ENCODE assay signal across 8 cellular contexts in the genomic region with DNA sequence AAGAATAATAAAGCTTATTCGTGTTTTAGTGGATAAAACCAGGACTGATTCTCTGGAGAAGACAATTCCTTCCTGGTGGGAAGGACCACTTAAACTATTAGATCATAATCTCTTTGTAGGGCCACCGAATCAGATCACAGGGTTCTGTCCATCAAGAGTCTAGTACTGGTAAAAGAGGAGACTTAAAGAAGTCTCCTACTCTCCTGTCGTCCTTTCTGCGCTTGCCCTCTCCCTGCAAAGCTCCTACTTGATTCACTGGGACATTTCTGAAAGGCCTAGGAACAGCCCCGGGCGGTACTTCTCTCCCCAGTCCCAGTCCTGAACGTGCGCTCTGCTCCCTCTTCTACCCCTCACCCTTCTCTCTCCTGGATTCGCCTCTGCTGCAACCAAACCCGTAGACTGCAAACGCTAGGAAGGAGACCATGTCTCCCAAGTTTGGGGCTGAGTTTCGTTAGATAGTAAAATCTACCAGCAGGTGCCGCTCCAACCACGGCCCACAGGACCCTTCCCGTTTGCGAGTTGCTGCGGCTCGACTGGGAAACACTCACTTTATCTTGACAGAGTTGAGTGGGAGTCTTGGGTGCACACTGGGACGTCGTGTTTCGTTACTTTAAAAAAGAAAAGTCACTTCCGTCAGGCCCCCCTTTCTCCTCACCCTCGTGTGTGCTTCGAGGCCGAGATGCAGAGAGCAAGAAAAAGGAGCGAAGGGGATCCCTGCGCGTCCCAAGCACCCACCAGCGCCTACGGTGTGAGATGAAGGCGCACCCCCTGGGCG. TPM values are rescaled to one million over a fixed set of nuclear protein-coding genes. Genes with fewer than 3 reads are reported as not detected.
DNase-seq lines count a peak whose midpoint lies in the region; ATAC-seq and TF ChIP-seq lines count a peak whose summit lies in the region.

No MANE protein-coding gene starts in this region.

- peaks cover 32% of the 10 kb centered on the region for H3K27me3 ChIP-seq in kidney epithelial cell (ENCODE audit: control insufficient read depth, insufficient read depth, low read length)

- no peak overlapping the region for H3K4me3 ChIP-seq in kidney epithelial cell (ENCODE audit: low read depth, low read length)

- DNase-seq in NCI-H2029 treated with DMSO at 0.1 percent for 48 hours (lab: John Stamatoyannopoulos, UW) = peak; percentile 32
- peak in 54 of 61 donors; percentile 8 to 84 (median 40) for DNase-seq in caudate nucleus (lab: John Stamatoyannopoulos, UW)
- DNase-seq in kidney epithelial cell (ENCODE audit: low read depth) = no peak
- DNase-seq in stimulated activated CD4-positive, alpha-beta T cell treated with anti-CD3 and anti-CD28 coated beads, Interleukin-2, amount 100 ng/mL, for 24 hours = peak; percentile 70 to 78
- DNase-seq in SW480 (ENCODE audit: low spot score) = no peak

- no peak for ATAC-seq in GM19395 (IDR thresholded peaks at IDR 0.05; ENCODE audit: unreplicated experiment)

- H3K36me3 ChIP-seq in kidney epithelial cell (ENCODE audit: control insufficient read depth, insufficient read depth, low read length) = no peaks in the 10 kb centered on the region

- peak; percentile 71 for TF ChIP-seq CTCF in GM12873 (IDR thresholded peaks at IDR 0.05; ENCODE audit: insufficient read depth, low read depth, low read length, missing control alignments)
- peak; percentile 88 for TF ChIP-seq CTCF in VCaP (conservative IDR thresholded peaks at IDR 0.05)
- TF ChIP-seq CTCF in kidney epithelial cell (IDR thresholded peaks at IDR 0.05; ENCODE audit: insufficient read depth, low read length, poor library complexity, severe bottlenecking) = peak; percentile 76

- H3K27ac ChIP-seq in VCaP = no peak overlapping the region
- no peak overlapping the region for H3K27ac ChIP-seq in caudate nucleus (ENCODE audit: low read depth, low read length)

RNA-seq across cellular contexts. Expression of a gene that starts 1.0 kb away (rescaled TPM):
- total RNA-seq in kidney epithelial cell = not detected in 2 replicates

RNA-seq across cellular contexts. Expression of a gene that starts 21.5 kb away (rescaled TPM):
- total RNA-seq in kidney epithelial cell = 8.9 and 9.9 TPM in 2 replicates

RNA-seq across cellular contexts. Expression of a gene that starts 30.9 kb away (rescaled TPM):
- not detected in 2 replicates for total RNA-seq in kidney epithelial cell

RNA-seq across cellular contexts. Expression of a gene that starts 46.1 kb away (rescaled TPM):
- total RNA-seq in kidney epithelial cell = not detected in 2 replicates

Comparison
In these comparisons a context has a peak if more than half of its experiments do, and no peak if none do; other contexts are left out.
1. DNase-seq: peak in NCI-H2029 treated with DMSO at 0.1 percent for 48 hours (single experiment), caudate nucleus (54 of 61) and stimulated activated CD4-positive, alpha-beta T cell treated with anti-CD3 and anti-CD28 coated beads, Interleukin-2, amount 100 ng/mL, for 24 hours (2 of 2); none in kidney epithelial cell (single experiment) and SW480 (single experiment).
2. Peak in every context shown above with its lines, with median percentiles within 50 percentile points of each other: CTCF ChIP-seq.